1 cellular context compared by ENCODE assay signal in genomic region chr19:12484371-12485322, GRCh38.
A peak's percentile ranks its signal among the peaks of the same experiment; 100 is the strongest.
TF ChIP-seq lines count a peak whose summit lies in the region.

TSS of gene ZNF709 (minus strand) at chr19:12484816. CDS start at chr19:12484657, 159 bp downstream.

TF ChIP-seq in WTC11, 78 proteins besides CTCF, POLR2A, EP300 and RAD21 (continued from another document):
- TF ChIP-seq PRDM15 (CRISPR knock-in tag; IDR thresholded peaks at IDR 0.05) (no peak), ZNF416 (CRISPR knock-in tag; IDR thresholded peaks at IDR 0.05) (peak; percentile 78; the same call in 1 of the 2 replicates), AFF4 (CRISPR knock-in tag; IDR thresholded peaks at IDR 0.05; ENCODE audit: borderline replicate concordance) (no peak), CREM (CRISPR knock-in tag; IDR thresholded peaks at IDR 0.05) (no peak), ARID4B (CRISPR knock-in tag; IDR thresholded peaks at IDR 0.05; ENCODE audit: borderline replicate concordance) (peak; percentile 58; the same call in 1 of the 2 replicates), EMX1 (CRISPR knock-in tag; IDR thresholded peaks at IDR 0.05) (no peak), ETV6 (CRISPR knock-in tag; IDR thresholded peaks at IDR 0.05) (peak; percentile 73; the same call in 1 of the 2 replicates), RELA (CRISPR knock-in tag; IDR thresholded peaks at IDR 0.05; ENCODE audit: borderline replicate concordance) (peak; percentile 61; the same call in 1 of the 2 replicates), ZNF219 (CRISPR knock-in tag; IDR thresholded peaks at IDR 0.05; ENCODE audit: borderline replicate concordance) (no peak), NR1H2 (CRISPR knock-in tag; IDR thresholded peaks at IDR 0.05) (no peak), ZNF396 (CRISPR knock-in tag; IDR thresholded peaks at IDR 0.05; ENCODE audit: borderline replicate concordance) (no peak), E2F1 (CRISPR knock-in tag; IDR thresholded peaks at IDR 0.05) (no peak), ZNF232 (CRISPR knock-in tag; IDR thresholded peaks at IDR 0.05) (0 out of 2 replicates have a peak, but pooled peaks have one; percentile 26), ELF4 (CRISPR knock-in tag; IDR thresholded peaks at IDR 0.05; ENCODE audit: low read depth) (no peak), MXD4 (CRISPR knock-in tag; IDR thresholded peaks at IDR 0.05; ENCODE audit: borderline replicate concordance) (no peak), ATF2 (CRISPR knock-in tag; IDR thresholded peaks at IDR 0.05; ENCODE audit: borderline replicate concordance, low read depth) (no peak)
TF ChIP-seq in WTC11: peak in this region for 19.
